ENCODE assay signal across 9 cellular contexts in genomic region chr3:115836944-115837343, GRCh38.
DNase-seq lines count a peak whose midpoint lies in the region; ATAC-seq and TF ChIP-seq lines count a peak whose summit lies in the region.
"Had no signal": no experiment of that assay in that cellular context is flagged by ENCODE, and none has a peak within 500 bp of the region (broad histone marks: within the 10 kb centered on the region; RNA-seq: fewer than 3 reads in every experiment).

No MANE protein-coding gene starts in this region.

- peak; percentile 26 for DNase-seq in AG10803 (ENCODE audit: low read depth)
- peak; percentile 27 for DNase-seq in H4 (ENCODE audit: low spot score)
- peak; percentile 31 for DNase-seq in SKM-1 treated with dmso at 0.1 percent for 144 hours (lab: John Stamatoyannopoulos, UW; ENCODE audit: unreplicated experiment)
- DNase-seq in iPS-NIHi11 (ENCODE audit: low spot score): peak; percentile 31
- DNase-seq in CD8-positive, alpha-beta memory T cell: no peak
- DNase-seq: ovary had no signal

- no peaks in the 10 kb centered on the region for H3K27me3 ChIP-seq in CD8-positive, alpha-beta memory T cell (ENCODE audit: insufficient read depth, low read length, poor library complexity, severe bottlenecking)
- H3K27me3 ChIP-seq: ovary had no signal

- no peaks in the 10 kb centered on the region for H3K36me3 ChIP-seq in CD8-positive, alpha-beta memory T cell (ENCODE audit: insufficient read depth, low read length)
- H3K36me3 ChIP-seq: ovary had no signal

- peaks cover 0 to 13% of the 10 kb centered on the region in 2 donors for H3K27me3 Mint-ChIP-seq in CD8-positive, alpha-beta memory T cell

- H3K4me3 Mint-ChIP-seq in CD8-positive, alpha-beta memory T cell: no peak overlapping the region

- peak; percentile 63 for TF ChIP-seq CTCF in AG10803 (conservative IDR thresholded peaks at IDR 0.05; ENCODE audit: low read length)

- no peaks in the 10 kb centered on the region for H3K36me3 Mint-ChIP-seq in CD8-positive, alpha-beta memory T cell

- no peak overlapping the region for H3K27ac ChIP-seq in CD8-positive, alpha-beta memory T cell (ENCODE audit: low read depth, low read length)
- H3K27ac ChIP-seq: ovary had no signal

- POLR2A ChIA-PET in CD8-positive, alpha-beta memory T cell (lab: Charles Lee): no interaction called here

- CTCF ChIA-PET in CD8-positive, alpha-beta memory T cell (lab: Charles Lee): interaction anchor here (0.8 to 3.2 kb wide), 5 partner anchors 8 to 36 kb away, joined by 3 to 13 read pairs (median 3); no protein-coding TSS in a partner anchor

- no peaks in the 10 kb centered on the region for H3K4me1 ChIP-seq in CD8-positive, alpha-beta memory T cell (ENCODE audit: insufficient read depth, low read length)

- no peaks in the 10 kb centered on the region for H3K9me3 Mint-ChIP-seq in CD8-positive, alpha-beta memory T cell

- H3K4me3 ChIP-seq in AG10803 (ENCODE audit: low read length): no peak overlapping the region
- H3K4me3 ChIP-seq in CD8-positive, alpha-beta memory T cell (ENCODE audit: low read length): no peak overlapping the region
- H3K4me3 ChIP-seq: ovary had no signal

- ATAC-seq in HG03139 (IDR thresholded peaks at IDR 0.05; ENCODE audit: unreplicated experiment): no peak
- ATAC-seq in GM18873 (IDR thresholded peaks at IDR 0.05; ENCODE audit: low FRiP score, unreplicated experiment): no peak
- ATAC-seq in GM19397 (IDR thresholded peaks at IDR 0.05; ENCODE audit: unreplicated experiment): no peak

- no peaks in the 10 kb centered on the region for H3K9me3 ChIP-seq in CD8-positive, alpha-beta memory T cell (ENCODE audit: low read length)
- H3K9me3 ChIP-seq: ovary had no signal

- H3K4me1 Mint-ChIP-seq in CD8-positive, alpha-beta memory T cell: no peaks in the 10 kb centered on the region

- H3K27ac Mint-ChIP-seq in CD8-positive, alpha-beta memory T cell: no peak overlapping the region

Comparison
In these comparisons a context has a peak if more than half of its experiments do, and no peak if none do; other contexts are left out.
1. DNase-seq: peak in AG10803 (single experiment), H4 (single experiment), SKM-1 treated with dmso at 0.1 percent for 144 hours (single experiment) and iPS-NIHi11 (single experiment); none in CD8-positive, alpha-beta memory T cell (0 of 5).